Comparison of ENCODE assay signal across 1 cellular context in the genomic region with DNA sequence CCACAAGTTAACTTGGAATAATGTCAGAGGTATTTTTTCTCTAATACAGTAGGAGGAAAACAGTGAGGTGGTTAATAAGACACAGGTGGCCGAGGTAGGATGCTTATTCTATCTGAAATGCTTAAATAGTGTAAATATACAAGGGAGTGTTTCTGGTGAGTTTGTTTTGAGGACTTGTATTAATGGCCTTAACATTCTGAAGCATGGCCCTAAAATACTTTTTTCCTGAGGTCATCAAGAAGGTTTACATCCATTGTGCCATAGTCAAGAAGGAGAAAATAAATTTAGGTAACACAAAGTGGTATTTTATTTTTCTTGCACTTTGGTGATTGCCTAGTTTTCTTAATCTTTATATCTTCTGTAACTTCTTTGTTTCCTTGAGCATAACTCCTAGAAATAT.
TF ChIP-seq lines count a peak whose summit lies in the region.

No MANE protein-coding gene starts in this region.

TF ChIP-seq in WTC11, 78 proteins besides CTCF, POLR2A, EP300 and RAD21 (continued from another document):
- TF ChIP-seq, protein P1, sequence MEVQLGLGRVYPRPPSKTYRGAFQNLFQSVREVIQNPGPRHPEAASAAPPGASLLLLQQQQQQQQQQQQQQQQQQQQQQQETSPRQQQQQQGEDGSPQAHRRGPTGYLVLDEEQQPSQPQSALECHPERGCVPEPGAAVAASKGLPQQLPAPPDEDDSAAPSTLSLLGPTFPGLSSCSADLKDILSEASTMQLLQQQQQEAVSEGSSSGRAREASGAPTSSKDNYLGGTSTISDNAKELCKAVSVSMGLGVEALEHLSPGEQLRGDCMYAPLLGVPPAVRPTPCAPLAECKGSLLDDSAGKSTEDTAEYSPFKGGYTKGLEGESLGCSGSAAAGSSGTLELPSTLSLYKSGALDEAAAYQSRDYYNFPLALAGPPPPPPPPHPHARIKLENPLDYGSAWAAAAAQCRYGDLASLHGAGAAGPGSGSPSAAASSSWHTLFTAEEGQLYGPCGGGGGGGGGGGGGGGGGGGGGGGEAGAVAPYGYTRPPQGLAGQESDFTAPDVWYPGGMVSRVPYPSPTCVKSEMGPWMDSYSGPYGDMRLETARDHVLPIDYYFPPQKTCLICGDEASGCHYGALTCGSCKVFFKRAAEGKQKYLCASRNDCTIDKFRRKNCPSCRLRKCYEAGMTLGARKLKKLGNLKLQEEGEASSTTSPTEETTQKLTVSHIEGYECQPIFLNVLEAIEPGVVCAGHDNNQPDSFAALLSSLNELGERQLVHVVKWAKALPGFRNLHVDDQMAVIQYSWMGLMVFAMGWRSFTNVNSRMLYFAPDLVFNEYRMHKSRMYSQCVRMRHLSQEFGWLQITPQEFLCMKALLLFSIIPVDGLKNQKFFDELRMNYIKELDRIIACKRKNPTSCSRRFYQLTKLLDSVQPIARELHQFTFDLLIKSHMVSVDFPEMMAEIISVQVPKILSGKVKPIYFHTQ (CRISPR knock-in tag; IDR thresholded peaks at IDR 0.05): no peak
- no peak for TF ChIP-seq ZNF512 (CRISPR knock-in tag; IDR thresholded peaks at IDR 0.05; ENCODE audit: borderline replicate concordance)
- TF ChIP-seq MAX (CRISPR knock-in tag; IDR thresholded peaks at IDR 0.05): no peak
- TF ChIP-seq SOX15 (CRISPR knock-in tag; IDR thresholded peaks at IDR 0.05): no peak
- TF ChIP-seq, protein P2, sequence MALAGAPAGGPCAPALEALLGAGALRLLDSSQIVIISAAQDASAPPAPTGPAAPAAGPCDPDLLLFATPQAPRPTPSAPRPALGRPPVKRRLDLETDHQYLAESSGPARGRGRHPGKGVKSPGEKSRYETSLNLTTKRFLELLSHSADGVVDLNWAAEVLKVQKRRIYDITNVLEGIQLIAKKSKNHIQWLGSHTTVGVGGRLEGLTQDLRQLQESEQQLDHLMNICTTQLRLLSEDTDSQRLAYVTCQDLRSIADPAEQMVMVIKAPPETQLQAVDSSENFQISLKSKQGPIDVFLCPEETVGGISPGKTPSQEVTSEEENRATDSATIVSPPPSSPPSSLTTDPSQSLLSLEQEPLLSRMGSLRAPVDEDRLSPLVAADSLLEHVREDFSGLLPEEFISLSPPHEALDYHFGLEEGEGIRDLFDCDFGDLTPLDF (CRISPR knock-in tag; IDR thresholded peaks at IDR 0.05): no peak
- TF ChIP-seq JAZF1 (CRISPR knock-in tag; IDR thresholded peaks at IDR 0.05): no peak
- TF ChIP-seq GABPB1 (CRISPR knock-in tag; IDR thresholded peaks at IDR 0.05): no peak
- no peak for TF ChIP-seq GRHL2 (CRISPR knock-in tag; IDR thresholded peaks at IDR 0.05; ENCODE audit: insufficient replicate concordance, severe bottlenecking)
- no peak for TF ChIP-seq JUN (CRISPR knock-in tag; IDR thresholded peaks at IDR 0.05)
- TF ChIP-seq ELF4 (CRISPR knock-in tag; IDR thresholded peaks at IDR 0.05; ENCODE audit: low read depth): no peak
- no peak for TF ChIP-seq NR2C2 (CRISPR knock-in tag; IDR thresholded peaks at IDR 0.05)
- TF ChIP-seq SMAD4 (CRISPR knock-in tag; IDR thresholded peaks at IDR 0.05): no peak
- TF ChIP-seq NR1H2 (CRISPR knock-in tag; IDR thresholded peaks at IDR 0.05): no peak
- TF ChIP-seq, protein P3, sequence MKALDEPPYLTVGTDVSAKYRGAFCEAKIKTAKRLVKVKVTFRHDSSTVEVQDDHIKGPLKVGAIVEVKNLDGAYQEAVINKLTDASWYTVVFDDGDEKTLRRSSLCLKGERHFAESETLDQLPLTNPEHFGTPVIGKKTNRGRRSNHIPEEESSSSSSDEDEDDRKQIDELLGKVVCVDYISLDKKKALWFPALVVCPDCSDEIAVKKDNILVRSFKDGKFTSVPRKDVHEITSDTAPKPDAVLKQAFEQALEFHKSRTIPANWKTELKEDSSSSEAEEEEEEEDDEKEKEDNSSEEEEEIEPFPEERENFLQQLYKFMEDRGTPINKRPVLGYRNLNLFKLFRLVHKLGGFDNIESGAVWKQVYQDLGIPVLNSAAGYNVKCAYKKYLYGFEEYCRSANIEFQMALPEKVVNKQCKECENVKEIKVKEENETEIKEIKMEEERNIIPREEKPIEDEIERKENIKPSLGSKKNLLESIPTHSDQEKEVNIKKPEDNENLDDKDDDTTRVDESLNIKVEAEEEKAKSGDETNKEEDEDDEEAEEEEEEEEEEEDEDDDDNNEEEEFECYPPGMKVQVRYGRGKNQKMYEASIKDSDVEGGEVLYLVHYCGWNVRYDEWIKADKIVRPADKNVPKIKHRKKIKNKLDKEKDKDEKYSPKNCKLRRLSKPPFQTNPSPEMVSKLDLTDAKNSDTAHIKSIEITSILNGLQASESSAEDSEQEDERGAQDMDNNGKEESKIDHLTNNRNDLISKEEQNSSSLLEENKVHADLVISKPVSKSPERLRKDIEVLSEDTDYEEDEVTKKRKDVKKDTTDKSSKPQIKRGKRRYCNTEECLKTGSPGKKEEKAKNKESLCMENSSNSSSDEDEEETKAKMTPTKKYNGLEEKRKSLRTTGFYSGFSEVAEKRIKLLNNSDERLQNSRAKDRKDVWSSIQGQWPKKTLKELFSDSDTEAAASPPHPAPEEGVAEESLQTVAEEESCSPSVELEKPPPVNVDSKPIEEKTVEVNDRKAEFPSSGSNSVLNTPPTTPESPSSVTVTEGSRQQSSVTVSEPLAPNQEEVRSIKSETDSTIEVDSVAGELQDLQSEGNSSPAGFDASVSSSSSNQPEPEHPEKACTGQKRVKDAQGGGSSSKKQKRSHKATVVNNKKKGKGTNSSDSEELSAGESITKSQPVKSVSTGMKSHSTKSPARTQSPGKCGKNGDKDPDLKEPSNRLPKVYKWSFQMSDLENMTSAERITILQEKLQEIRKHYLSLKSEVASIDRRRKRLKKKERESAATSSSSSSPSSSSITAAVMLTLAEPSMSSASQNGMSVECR (CRISPR knock-in tag; IDR thresholded peaks at IDR 0.05; ENCODE audit: borderline replicate concordance): no peak
- no peak for TF ChIP-seq TCF7 (CRISPR knock-in tag; IDR thresholded peaks at IDR 0.05; ENCODE audit: low read depth)
- TF ChIP-seq, protein P4, sequence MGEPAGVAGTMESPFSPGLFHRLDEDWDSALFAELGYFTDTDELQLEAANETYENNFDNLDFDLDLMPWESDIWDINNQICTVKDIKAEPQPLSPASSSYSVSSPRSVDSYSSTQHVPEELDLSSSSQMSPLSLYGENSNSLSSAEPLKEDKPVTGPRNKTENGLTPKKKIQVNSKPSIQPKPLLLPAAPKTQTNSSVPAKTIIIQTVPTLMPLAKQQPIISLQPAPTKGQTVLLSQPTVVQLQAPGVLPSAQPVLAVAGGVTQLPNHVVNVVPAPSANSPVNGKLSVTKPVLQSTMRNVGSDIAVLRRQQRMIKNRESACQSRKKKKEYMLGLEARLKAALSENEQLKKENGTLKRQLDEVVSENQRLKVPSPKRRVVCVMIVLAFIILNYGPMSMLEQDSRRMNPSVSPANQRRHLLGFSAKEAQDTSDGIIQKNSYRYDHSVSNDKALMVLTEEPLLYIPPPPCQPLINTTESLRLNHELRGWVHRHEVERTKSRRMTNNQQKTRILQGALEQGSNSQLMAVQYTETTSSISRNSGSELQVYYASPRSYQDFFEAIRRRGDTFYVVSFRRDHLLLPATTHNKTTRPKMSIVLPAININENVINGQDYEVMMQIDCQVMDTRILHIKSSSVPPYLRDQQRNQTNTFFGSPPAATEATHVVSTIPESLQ (CRISPR knock-in tag; IDR thresholded peaks at IDR 0.05): no peak
